In the genomic region with DNA sequence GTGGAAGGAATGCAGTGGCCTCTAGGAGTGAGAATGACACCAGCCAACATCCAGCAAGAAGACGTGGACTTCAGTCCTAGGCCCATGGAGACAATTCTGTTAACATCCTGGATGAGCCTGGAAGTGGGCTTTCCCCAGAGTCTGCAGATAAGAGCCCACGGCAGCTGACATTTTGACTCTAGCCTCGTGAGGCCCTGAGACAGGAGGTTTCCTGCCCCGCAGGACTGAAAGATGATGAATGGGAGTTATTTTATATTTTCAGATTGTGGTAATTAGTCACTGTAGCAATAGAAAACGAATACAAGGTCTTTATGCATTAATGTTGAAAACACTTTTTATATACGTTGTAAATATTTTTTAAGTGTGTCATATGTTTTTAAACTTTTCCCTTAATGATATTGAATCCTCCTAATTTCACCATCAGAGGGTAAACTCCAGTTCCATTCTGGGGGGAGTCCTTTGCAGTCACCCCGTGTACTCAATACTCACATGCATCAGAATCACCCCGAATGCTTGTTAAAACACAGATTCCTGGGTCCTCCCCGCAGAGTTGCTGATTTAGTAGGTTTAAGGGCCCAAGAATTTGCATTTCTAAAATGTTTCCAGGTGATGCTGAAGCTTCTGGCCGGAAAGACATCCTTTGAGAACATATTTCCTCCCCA, we compare ENCODE assay signal across 9 cellular contexts. TPM values are rescaled to one million over a fixed set of nuclear protein-coding genes. Genes with fewer than 3 reads are reported as not detected.
DNase-seq lines count a peak whose midpoint lies in the region; ATAC-seq and TF ChIP-seq lines count a peak whose summit lies in the region.
"Had no signal": no experiment of that assay in that cellular context is flagged by ENCODE, and none has a peak within 500 bp of the region (broad histone marks: within the 10 kb centered on the region; RNA-seq: fewer than 3 reads in every experiment).

No MANE protein-coding gene starts in this region.

- no peak for ATAC-seq in activated CD8-positive, alpha-beta memory T cell treated with anti-CD3 and anti-CD28 coated beads, Interleukin-2, amount 10 ng/mL, durations not matched to agents 7 days and 5 days
- no peak for ATAC-seq in GM18909 (IDR thresholded peaks at IDR 0.05; ENCODE audit: poor library complexity, unreplicated experiment)
- ATAC-seq in HG02588 (IDR thresholded peaks at IDR 0.05; ENCODE audit: unreplicated experiment) = no peak

- H3K27me3 ChIP-seq in hepatocyte (no peaks in the 10 kb centered on the region), suprapubic skin (no peaks in the 10 kb centered on the region)

- peak overlapping the region; percentile 87 for H3K27ac Mint-ChIP-seq in activated CD8-positive, alpha-beta memory T cell treated with anti-CD3 and anti-CD28 coated beads, Interleukin-2, amount 10 ng/mL, durations not matched to agents 7 days and 5 days
- H3K27ac Mint-ChIP-seq in activated CD4-positive, alpha-beta memory T cell treated with anti-CD3 and anti-CD28 coated beads, Interleukin-2, amount 10 ng/mL, durations not matched to agents 7 days and 5 days = peak overlapping the region; percentile 78

- peak overlapping the region; percentile 30 for H2AFZ ChIP-seq in hepatocyte

- no peak overlapping the region for H3K4me3 ChIP-seq in hepatocyte
- H3K4me3 ChIP-seq in suprapubic skin = peak overlapping the region; percentile 99

- TF ChIP-seq CTCF in hepatocyte (IDR thresholded peaks at IDR 0.05; ENCODE audit: poor library complexity) = no peak
- TF ChIP-seq CTCF in suprapubic skin (IDR thresholded peaks at IDR 0.05) = no peak

- peak overlapping the region; percentile 61 for H3K4me3 Mint-ChIP-seq in activated CD8-positive, alpha-beta memory T cell treated with anti-CD3 and anti-CD28 coated beads, Interleukin-2, amount 10 ng/mL, durations not matched to agents 7 days and 5 days
- peak overlapping the region; percentile 74 for H3K4me3 Mint-ChIP-seq in activated CD4-positive, alpha-beta memory T cell treated with anti-CD3 and anti-CD28 coated beads, Interleukin-2, amount 10 ng/mL, durations not matched to agents 7 days and 5 days

- peak; percentile 56 for TF ChIP-seq EP300 in suprapubic skin (IDR thresholded peaks at IDR 0.05)

- peaks cover 4% of the 10 kb centered on the region for H4K20me1 ChIP-seq in hepatocyte (ENCODE audit: insufficient read depth, poor library complexity, severe bottlenecking)

- no peaks in the 10 kb centered on the region for H3K36me3 Mint-ChIP-seq in activated CD8-positive, alpha-beta memory T cell treated with anti-CD3 and anti-CD28 coated beads, Interleukin-2, amount 10 ng/mL, durations not matched to agents 7 days and 5 days
- H3K36me3 Mint-ChIP-seq in activated CD4-positive, alpha-beta memory T cell treated with anti-CD3 and anti-CD28 coated beads, Interleukin-2, amount 10 ng/mL, durations not matched to agents 7 days and 5 days (ENCODE audit: low read depth) = no peaks in the 10 kb centered on the region

- WGBS in hepatocyte (ENCODE audit: low lambda C conversion rate, missing lambda C conversion rate) = 49% methylated on average over 10 of the region's 10 CpGs
- WGBS in suprapubic skin = 38% methylated on average over 10 of the region's 10 CpGs

- POLR2A ChIA-PET in activated CD4-positive, alpha-beta memory T cell treated with anti-CD3 and anti-CD28 coated beads, Interleukin-2, amount 10 ng/mL, durations not matched to agents 7 days and 5 days (lab: Charles Lee) = interaction anchor here (0.9 to 1.8 kb wide), 7 partner anchors 37 to 627 kb away, joined by 3 to 6 read pairs (median 4); partner anchors contain the start of gene LTO1

- H3K36me3 ChIP-seq in hepatocyte (replicated peaks; ENCODE audit: insufficient read depth, low read depth) (no peaks in the 10 kb centered on the region), suprapubic skin (no peaks in the 10 kb centered on the region)

- no peak for DNase-seq in activated CD8-positive, alpha-beta memory T cell treated with anti-CD3 and anti-CD28 coated beads, Interleukin-2, amount 10 ng/mL, durations not matched to agents 7 days and 5 days
- no peak for DNase-seq in activated CD8-positive, alpha-beta memory T cell treated with anti-CD3 and anti-CD28 coated beads for 24 hours
- no peak for DNase-seq in activated CD4-positive, alpha-beta memory T cell treated with anti-CD3 and anti-CD28 coated beads, Interleukin-2, amount 10 ng/mL, durations not matched to agents 7 days and 5 days
- DNase-seq in hepatocyte (ENCODE audit: low spot score) = no peak
- DNase-seq in suprapubic skin (ENCODE audit: low spot score in 2 of 2) = no peak
- DNase-seq in NCI-H1930 (lab: John Stamatoyannopoulos, UW) = no peak
- DNase-seq: cortex of kidney had no signal

- no peak for TF ChIP-seq POLR2A in suprapubic skin (IDR thresholded peaks at IDR 0.05)

- CTCF ChIA-PET in activated CD8-positive, alpha-beta memory T cell treated with anti-CD3 and anti-CD28 coated beads, Interleukin-2, amount 10 ng/mL, durations not matched to agents 7 days and 5 days (lab: Charles Lee) = interaction anchor here (1.4 kb wide), 1 partner anchor 145 kb away, joined by 3 read pairs; the partner anchor contains the start of genes IGHMBP2 and MRPL21
- CTCF ChIA-PET in activated CD4-positive, alpha-beta memory T cell treated with anti-CD3 and anti-CD28 coated beads, Interleukin-2, amount 10 ng/mL, durations not matched to agents 7 days and 5 days (lab: Charles Lee) = interaction anchor here (1.3 to 1.8 kb wide), 2 partner anchors 32 to 38 kb away, joined by 3 to 5 read pairs; no protein-coding TSS in a partner anchor

- H3K27me3 Mint-ChIP-seq in activated CD8-positive, alpha-beta memory T cell treated with anti-CD3 and anti-CD28 coated beads, Interleukin-2, amount 10 ng/mL, durations not matched to agents 7 days and 5 days = peaks cover 6% of the 10 kb centered on the region
- peaks cover 10% of the 10 kb centered on the region for H3K27me3 Mint-ChIP-seq in activated CD4-positive, alpha-beta memory T cell treated with anti-CD3 and anti-CD28 coated beads, Interleukin-2, amount 10 ng/mL, durations not matched to agents 7 days and 5 days

- peaks cover 43% of the 10 kb centered on the region for H3K79me2 ChIP-seq in hepatocyte

- H3K9me3 Mint-ChIP-seq in activated CD8-positive, alpha-beta memory T cell treated with anti-CD3 and anti-CD28 coated beads, Interleukin-2, amount 10 ng/mL, durations not matched to agents 7 days and 5 days (ENCODE audit: low read depth) = no peaks in the 10 kb centered on the region
- H3K9me3 Mint-ChIP-seq in activated CD4-positive, alpha-beta memory T cell treated with anti-CD3 and anti-CD28 coated beads, Interleukin-2, amount 10 ng/mL, durations not matched to agents 7 days and 5 days = no peaks in the 10 kb centered on the region

- H3K4me1 ChIP-seq in hepatocyte (ENCODE audit: insufficient read depth) = peaks cover 20% of the 10 kb centered on the region
- peaks cover 59% of the 10 kb centered on the region for H3K4me1 ChIP-seq in suprapubic skin

- H3K4me1 Mint-ChIP-seq in activated CD8-positive, alpha-beta memory T cell treated with anti-CD3 and anti-CD28 coated beads, Interleukin-2, amount 10 ng/mL, durations not matched to agents 7 days and 5 days = peaks cover 44% of the 10 kb centered on the region
- peaks cover 50% of the 10 kb centered on the region for H3K4me1 Mint-ChIP-seq in activated CD4-positive, alpha-beta memory T cell treated with anti-CD3 and anti-CD28 coated beads, Interleukin-2, amount 10 ng/mL, durations not matched to agents 7 days and 5 days

- H3K9me3 ChIP-seq in hepatocyte (ENCODE audit: low read depth) (no peaks in the 10 kb centered on the region), suprapubic skin (no peaks in the 10 kb centered on the region)

- peak overlapping the region; percentile 65 for H3K4me2 ChIP-seq in hepatocyte

- H3K27ac ChIP-seq in hepatocyte = no peak overlapping the region
- no peak overlapping the region for H3K27ac ChIP-seq in suprapubic skin

- no peaks in the 10 kb centered on the region for H3K9me2 ChIP-seq in hepatocyte (replicated peaks; ENCODE audit: insufficient read depth)

RNA-seq across cellular contexts. Expression of gene TPCN2, which starts 0.5 kb away (rescaled TPM):
- 10 to 100 TPM; 15.3 to 20.6 TPM for total RNA-seq in activated CD8-positive, alpha-beta memory T cell treated with anti-CD3 and anti-CD28 coated beads, Interleukin-2, amount 10 ng/mL, durations not matched to agents 7 days and 5 days
- total RNA-seq in activated CD4-positive, alpha-beta memory T cell treated with anti-CD3 and anti-CD28 coated beads, Interleukin-2, amount 10 ng/mL, durations not matched to agents 7 days and 5 days = 10 to 100 TPM; 25.8 to 26.0 TPM
- total RNA-seq in hepatocyte (12.9 and 16.6 TPM in 2 replicates), suprapubic skin (10 to 100 TPM in 3 of 4 donors, 1 to 10 TPM in 1; 8.4 to 30.3 (median 24.4) TPM)
- 18.8 and 21.3 TPM in 2 replicates for polyA plus RNA-seq in hepatocyte

RNA-seq across cellular contexts. Expression of gene MRGPRF, which starts 35.1 kb away (rescaled TPM):
- total RNA-seq in activated CD8-positive, alpha-beta memory T cell treated with anti-CD3 and anti-CD28 coated beads, Interleukin-2, amount 10 ng/mL, durations not matched to agents 7 days and 5 days = not detected
- not detected for total RNA-seq in activated CD4-positive, alpha-beta memory T cell treated with anti-CD3 and anti-CD28 coated beads, Interleukin-2, amount 10 ng/mL, durations not matched to agents 7 days and 5 days
- total RNA-seq in hepatocyte = 6.5 TPM in 2 replicates
- 7.5 and 12.1 TPM in 2 replicates for polyA plus RNA-seq in hepatocyte
- total RNA-seq in suprapubic skin = 1 to 10 TPM; 2.0 to 9.8 (median 4.8) TPM
